In the genomic region with DNA sequence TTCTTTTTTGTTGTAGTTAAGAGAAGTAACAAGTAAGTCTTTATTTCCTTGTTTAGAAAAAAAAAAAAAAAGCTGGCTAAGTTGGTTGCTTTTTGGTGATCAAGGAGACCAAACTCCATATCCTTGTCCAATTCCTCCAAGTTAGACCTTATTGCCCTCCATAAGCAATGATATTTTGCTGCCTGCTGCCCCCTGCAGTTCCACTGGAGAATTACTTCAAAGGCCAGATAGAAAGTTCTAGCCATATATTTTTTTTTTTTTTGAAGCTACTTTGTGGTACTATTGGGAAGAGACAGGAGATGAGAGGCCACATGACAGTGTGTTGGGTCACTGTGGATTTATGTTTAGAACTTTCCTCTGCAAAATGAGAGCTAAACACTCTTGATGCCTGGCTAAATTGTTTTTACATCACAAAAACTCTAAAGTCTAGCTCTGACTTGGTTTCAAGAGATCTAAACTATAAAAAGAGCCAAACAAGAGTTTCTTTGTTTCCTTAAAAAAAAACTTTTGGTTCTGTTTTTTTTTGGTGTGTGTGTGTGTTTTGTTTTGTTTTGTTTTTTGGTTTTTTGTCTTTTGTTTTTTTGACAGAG, we compare ENCODE assay signal across 8 cellular contexts.
DNase-seq lines count a peak whose midpoint lies in the region; ATAC-seq and TF ChIP-seq lines count a peak whose summit lies in the region.

No MANE protein-coding gene starts in this region.

- H3K56ac ChIP-seq in mesendoderm (ENCODE audit: low read length): no peak overlapping the region

- no peaks in the 10 kb centered on the region for H3K27me3 ChIP-seq in DND-41 (ENCODE audit: insufficient read depth, low read length, poor library complexity)
- H3K27me3 ChIP-seq in colonic mucosa: no peaks in the 10 kb centered on the region
- no peaks in the 10 kb centered on the region for H3K27me3 ChIP-seq in mesendoderm (ENCODE audit: insufficient read depth, low read length, poor library complexity)

- no peak overlapping the region for H2AK5ac ChIP-seq in mesendoderm (ENCODE audit: low read length)

- H3K4me3 ChIP-seq in DND-41 (ENCODE audit: low read depth in 1 of 2, low read length in 2 of 2) (no peak overlapping the region), colonic mucosa (no peak overlapping the region), mesendoderm (ENCODE audit: low read length) (no peak overlapping the region)

- peak; percentile 79 for TF ChIP-seq CTCF in DND-41 (IDR thresholded peaks at IDR 0.05; ENCODE audit: borderline replicate concordance, extremely low read depth, low read length, poor library complexity, severe bottlenecking)
- TF ChIP-seq CTCF in colonic mucosa (IDR thresholded peaks at IDR 0.05): peak; percentile 52
- peak; percentile 80 for TF ChIP-seq CTCF in type B pancreatic cell (conservative IDR thresholded peaks at IDR 0.05)

- no peak overlapping the region for H3K9ac ChIP-seq in DND-41 (ENCODE audit: low read depth, low read length)
- H3K9ac ChIP-seq in colonic mucosa (ENCODE audit: low read depth in 2 of 2, low read length in 2 of 2): no peak overlapping the region
- H3K9ac ChIP-seq in mesendoderm (ENCODE audit: low read length): no peak overlapping the region

- no peak overlapping the region for H2AFZ ChIP-seq in DND-41 (ENCODE audit: low read depth, low read length)

- no peak overlapping the region for H2BK120ac ChIP-seq in mesendoderm (ENCODE audit: low read depth, low read length)

- H3K4me1 Mint-ChIP-seq in type B pancreatic cell (ENCODE audit: unreplicated experiment): peaks cover 6% of the 10 kb centered on the region

- H3K27ac Mint-ChIP-seq in type B pancreatic cell: no peak overlapping the region

- no peak overlapping the region for H3K23ac ChIP-seq in mesendoderm (ENCODE audit: low read length)

- no peak overlapping the region for H3K18ac ChIP-seq in mesendoderm (ENCODE audit: low read length)

- no peak overlapping the region for H3K4me3 Mint-ChIP-seq in type B pancreatic cell

- peak; percentile 55; the same call in 2 of the 3 replicates for ATAC-seq in DND-41 (ENCODE audit: insufficient read depth, low read depth)
- peak; percentile 66 for ATAC-seq in HG03354 (IDR thresholded peaks at IDR 0.05; ENCODE audit: poor library complexity, severe bottlenecking, unreplicated experiment)
- no peak for ATAC-seq in HG02642 (IDR thresholded peaks at IDR 0.05; ENCODE audit: poor library complexity, unreplicated experiment)

- H3K79me2 ChIP-seq in DND-41 (ENCODE audit: insufficient read depth, low read length) (no peaks in the 10 kb centered on the region), mesendoderm (ENCODE audit: control insufficient read depth, insufficient read depth, low read length) (no peaks in the 10 kb centered on the region)

- no peak overlapping the region for H4K8ac ChIP-seq in mesendoderm (ENCODE audit: low read depth, low read length)

- intact Hi-C loops in colonic mucosa (cut with DNase I): no loop called here

- no peaks in the 10 kb centered on the region for H4K20me1 ChIP-seq in DND-41 (ENCODE audit: insufficient read depth, low read length)

- DNase-seq in DND-41: peak; percentile 68
- DNase-seq in T1000 (lab: John Stamatoyannopoulos, UW): peak; percentile 10
- DNase-seq in colonic mucosa: peak; percentile 68
- peak; percentile 58 for DNase-seq in mesendoderm
- DNase-seq in type B pancreatic cell (ENCODE audit: extremely low spot score, unreplicated experiment): no peak
- DNase-seq in amniotic stem cell (lab: John Stamatoyannopoulos, UW): no peak

- H3K4me2 ChIP-seq in DND-41 (ENCODE audit: insufficient read depth, low read length) (no peak overlapping the region), mesendoderm (ENCODE audit: low read length) (no peak overlapping the region)

- no peak overlapping the region for H3K4ac ChIP-seq in mesendoderm (ENCODE audit: low read depth, low read length)

- H3K36me3 Mint-ChIP-seq in type B pancreatic cell: peaks cover 14% of the 10 kb centered on the region

- H2BK5ac ChIP-seq in mesendoderm (ENCODE audit: low read length): no peak overlapping the region

- no peaks in the 10 kb centered on the region for H3K79me1 ChIP-seq in mesendoderm (ENCODE audit: low read length)

- H3K27ac ChIP-seq in DND-41 (ENCODE audit: low read length) (no peak overlapping the region), colonic mucosa (no peak overlapping the region), mesendoderm (ENCODE audit: low read depth, low read length) (no peak overlapping the region)

- no peak overlapping the region for H2BK15ac ChIP-seq in mesendoderm (replicated peaks; ENCODE audit: low read depth)

- H3K4me1 ChIP-seq in DND-41 (ENCODE audit: insufficient read depth, low read length) (no peaks in the 10 kb centered on the region), colonic mucosa (no peaks in the 10 kb centered on the region), mesendoderm (ENCODE audit: control insufficient read depth, low read depth, low read length) (no peaks in the 10 kb centered on the region)

- H3K9me3 Mint-ChIP-seq in type B pancreatic cell: peaks cover 4% of the 10 kb centered on the region

- H3K36me3 ChIP-seq in DND-41 (ENCODE audit: insufficient read depth, low read length) (no peaks in the 10 kb centered on the region), colonic mucosa (no peaks in the 10 kb centered on the region), mesendoderm (ENCODE audit: control insufficient read depth, insufficient read depth, low read length) (no peaks in the 10 kb centered on the region)

- no peaks in the 10 kb centered on the region for H3K9me3 ChIP-seq in DND-41 (ENCODE audit: insufficient read depth, low read length, severe bottlenecking)
- H3K9me3 ChIP-seq in colonic mucosa: no peaks in the 10 kb centered on the region

- H3K27me3 Mint-ChIP-seq in type B pancreatic cell: no peaks in the 10 kb centered on the region

- H4K5ac ChIP-seq in mesendoderm (ENCODE audit: low read length): no peak overlapping the region

Comparison
In these comparisons a context has a peak if more than half of its experiments do, and no peak if none do; other contexts are left out.
1. DNase-seq: peak in DND-41 (single experiment), T1000 (single experiment), colonic mucosa (single experiment) and mesendoderm (single experiment); none in type B pancreatic cell (single experiment) and amniotic stem cell (single experiment).
2. Peak in every context shown above with its lines, with median percentiles within 50 percentile points of each other: CTCF ChIP-seq.